ENCODE assay signal across 7 cellular contexts in the genomic region with DNA sequence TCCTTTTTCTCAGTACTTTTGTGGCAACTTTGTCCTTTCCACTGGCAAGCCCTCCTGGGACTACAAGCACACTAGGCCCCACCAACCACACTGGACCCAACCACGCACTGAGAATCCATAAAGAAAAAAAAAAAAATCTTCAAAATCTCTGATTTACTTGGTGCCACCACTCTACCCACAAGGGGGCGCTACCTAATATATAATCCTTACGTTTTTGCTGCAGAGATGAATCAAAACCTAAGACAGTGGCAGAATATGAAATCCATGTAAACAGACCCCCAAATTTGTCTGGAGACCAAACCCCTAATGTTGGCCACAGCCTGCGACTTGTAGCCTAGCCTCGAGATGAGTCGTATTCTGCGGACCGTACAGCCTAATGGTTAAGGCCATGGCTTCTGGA.
DNase-seq lines count a peak whose midpoint lies in the region; ATAC-seq and TF ChIP-seq lines count a peak whose summit lies in the region.

No MANE protein-coding gene starts in this region.

- H3K27me3 ChIP-seq in lower lobe of right lung (ENCODE audit: low read depth) = no peaks in the 10 kb centered on the region

- DNase-seq in EH (ENCODE audit: low read depth) = peak; percentile 7
- peak; percentile 2 for DNase-seq in KG1 (lab: John Stamatoyannopoulos, UW)
- peak; percentile 1 for DNase-seq in activated CD4-positive, alpha-beta T cell treated with anti-CD3 and anti-CD28 coated beads, Interleukin-2, amount 50 U/mL, for 1 hour
- no peak for DNase-seq in lower lobe of right lung
- no peak for DNase-seq in OCI-M2 (lab: John Stamatoyannopoulos, UW; ENCODE audit: unreplicated experiment)

- H3K4me3 ChIP-seq in lower lobe of right lung = no peak overlapping the region

- H3K27ac ChIP-seq in lower lobe of right lung = no peak overlapping the region

- peak; percentile 27 for TF ChIP-seq CTCF in lower lobe of right lung (IDR thresholded peaks at IDR 0.05)

- ATAC-seq in lower lobe of right lung = no peak
- ATAC-seq in GM21737 (IDR thresholded peaks at IDR 0.05; ENCODE audit: unreplicated experiment) = no peak
- no peak for ATAC-seq in HG03025 (IDR thresholded peaks at IDR 0.05; ENCODE audit: low FRiP score, unreplicated experiment)

- no peaks in the 10 kb centered on the region for H3K4me1 ChIP-seq in lower lobe of right lung

- no peaks in the 10 kb centered on the region for H3K9me3 ChIP-seq in lower lobe of right lung

- intact Hi-C loops in lower lobe of right lung (cut with DNase I) = no loop called here

- H3K36me3 ChIP-seq in lower lobe of right lung = no peaks in the 10 kb centered on the region

Comparison
In these comparisons a context has a peak if more than half of its experiments do, and no peak if none do; other contexts are left out.
1. DNase-seq: peak in EH (single experiment), KG1 (single experiment) and activated CD4-positive, alpha-beta T cell treated with anti-CD3 and anti-CD28 coated beads, Interleukin-2, amount 50 U/mL, for 1 hour (single experiment); none in lower lobe of right lung (single experiment) and OCI-M2 (single experiment).